ENCODE assay signal across 1 cellular context in the genomic region with DNA sequence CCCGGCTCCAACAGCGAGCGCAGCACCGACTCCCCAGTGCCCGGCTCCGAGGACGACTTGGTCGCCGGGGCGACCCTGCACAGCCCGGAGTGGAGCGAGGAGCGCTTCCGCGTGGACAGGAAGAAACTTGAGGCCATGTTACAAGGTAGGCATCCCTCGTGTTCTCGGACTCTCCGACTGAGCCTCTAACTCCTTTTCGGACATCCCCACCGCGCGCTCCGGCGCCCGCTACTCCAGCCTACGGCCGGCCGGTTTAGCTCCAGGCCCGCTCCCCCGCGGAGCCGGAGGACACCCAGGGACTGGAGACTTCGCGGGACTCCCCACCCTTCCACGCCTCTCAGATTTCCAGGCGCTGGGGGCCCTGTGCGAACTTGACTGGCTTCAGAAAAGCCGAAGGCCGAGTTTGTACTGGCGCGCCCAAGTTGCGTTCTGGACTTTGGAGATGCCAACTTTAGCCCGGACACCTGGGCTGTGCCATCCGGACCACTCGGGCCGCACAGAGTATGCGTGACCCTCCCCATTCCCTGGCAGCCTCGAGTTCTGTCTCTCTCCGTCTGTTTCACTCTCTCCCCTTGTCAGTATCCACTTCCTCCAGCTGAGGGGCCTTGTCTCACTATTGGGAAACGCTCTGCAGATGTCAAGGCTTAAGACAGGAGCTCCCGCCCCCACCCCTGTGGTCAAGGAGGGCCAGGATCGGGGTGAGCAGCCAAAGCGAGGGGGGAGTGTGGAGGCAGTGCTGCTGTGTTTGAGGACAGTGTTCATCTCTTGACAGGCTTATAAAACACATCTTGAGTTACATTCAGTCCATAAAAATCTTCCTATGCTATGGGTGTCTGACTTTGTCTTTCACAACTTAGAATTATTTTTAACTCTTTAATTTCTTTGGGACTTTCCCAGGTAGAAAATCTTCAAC.
A peak's percentile ranks its signal among the peaks of the same experiment; 100 is the strongest.
TF ChIP-seq lines count a peak whose summit lies in the region.

No MANE protein-coding gene starts in this region.

TF ChIP-seq in HEK293, 187 proteins besides CTCF, POLR2A, EP300 and RAD21 (continued from another document and continues in another):
- TF ChIP-seq ZFHX2 (tag by site-specific recombination; conservative IDR thresholded peaks at IDR 0.05) (peak; percentile 20), BCL11B (tag by site-specific recombination; IDR thresholded peaks at IDR 0.05; ENCODE audit: low read depth) (no peak), ZBTB8A (tag by site-specific recombination; IDR thresholded peaks at IDR 0.05) (peak; percentile 69), HOXC10 (CRISPR knock-in tag; IDR thresholded peaks at IDR 0.05) (no peak), KLF9 (tag by site-specific recombination; IDR thresholded peaks at IDR 0.05; ENCODE audit: low read depth) (no peak), SP2 (tag by site-specific recombination; IDR thresholded peaks at IDR 0.05) (peak; percentile 60), ZNF624 (tag by site-specific recombination; IDR thresholded peaks at IDR 0.05) (no peak), GLI2 (tag by site-specific recombination; IDR thresholded peaks at IDR 0.05; ENCODE audit: borderline replicate concordance, low read depth) (no peak), ZNF701 (tag by site-specific recombination; IDR thresholded peaks at IDR 0.05) (no peak), SALL2 (tag by site-specific recombination; IDR thresholded peaks at IDR 0.05; ENCODE audit: borderline replicate concordance) (no peak), ZIC2 (tag by site-specific recombination; IDR thresholded peaks at IDR 0.05) (peak; percentile 31), ZNF221 (tag by site-specific recombination; IDR thresholded peaks at IDR 0.05; ENCODE audit: borderline replicate concordance) (no peak), KLF1 (tag by site-specific recombination; IDR thresholded peaks at IDR 0.05) (no peak), MEIS1 (CRISPR knock-in tag; IDR thresholded peaks at IDR 0.05; ENCODE audit: borderline replicate concordance) (no peak; the same call in 1 of the 2 replicates), ZNF174 (tag by site-specific recombination; IDR thresholded peaks at IDR 0.05) (no peak), ZNF596 (tag by site-specific recombination; IDR thresholded peaks at IDR 0.05) (no peak), ZNF184 (tag by site-specific recombination; IDR thresholded peaks at IDR 0.05) (no peak), ZNF157 (tag by site-specific recombination; IDR thresholded peaks at IDR 0.05) (no peak), ZFP37 (tag by site-specific recombination; IDR thresholded peaks at IDR 0.05) (peak; percentile 49; the same call in 1 of the 2 replicates), ZNF169 (tag by site-specific recombination; IDR thresholded peaks at IDR 0.05) (no peak), ZNF561 (tag by site-specific recombination; IDR thresholded peaks at IDR 0.05; ENCODE audit: borderline replicate concordance) (no peak), ZNF501 (tag by site-specific recombination; IDR thresholded peaks at IDR 0.05) (peak; percentile 75), PRDM1 (tag by site-specific recombination; IDR thresholded peaks at IDR 0.05) (0 out of 2 replicates have a peak, but pooled peaks have one; percentile 5), ZNF324 (tag by site-specific recombination; IDR thresholded peaks at IDR 0.05) (0 out of 2 replicates have a peak, but pooled peaks have one; percentile 18), ZNF785 (tag by site-specific recombination; IDR thresholded peaks at IDR 0.05) (no peak), GFI1B (tag by site-specific recombination; IDR thresholded peaks at IDR 0.05) (no peak), ZNF585B (tag by site-specific recombination; IDR thresholded peaks at IDR 0.05) (no peak), ZSCAN30 (tag by site-specific recombination; IDR thresholded peaks at IDR 0.05) (no peak), ZNF214 (tag by site-specific recombination; IDR thresholded peaks at IDR 0.05; ENCODE audit: borderline replicate concordance) (no peak), ZNF146 (tag by site-specific recombination; IDR thresholded peaks at IDR 0.05) (no peak), SP7 (tag by site-specific recombination; IDR thresholded peaks at IDR 0.05) (0 out of 2 replicates have a peak, but pooled peaks have one; percentile 8), ZNF140 (tag by site-specific recombination; IDR thresholded peaks at IDR 0.05) (no peak), FEZF1 (tag by site-specific recombination; IDR thresholded peaks at IDR 0.05) (no peak), GLI4 (tag by site-specific recombination; IDR thresholded peaks at IDR 0.05) (no peak), ZNF391 (tag by site-specific recombination; IDR thresholded peaks at IDR 0.05; ENCODE audit: borderline replicate concordance, low read depth) (no peak), ZNF510 (tag by site-specific recombination; IDR thresholded peaks at IDR 0.05; ENCODE audit: insufficient replicate concordance) (no peak)
- TF ChIP-seq, protein P1, sequence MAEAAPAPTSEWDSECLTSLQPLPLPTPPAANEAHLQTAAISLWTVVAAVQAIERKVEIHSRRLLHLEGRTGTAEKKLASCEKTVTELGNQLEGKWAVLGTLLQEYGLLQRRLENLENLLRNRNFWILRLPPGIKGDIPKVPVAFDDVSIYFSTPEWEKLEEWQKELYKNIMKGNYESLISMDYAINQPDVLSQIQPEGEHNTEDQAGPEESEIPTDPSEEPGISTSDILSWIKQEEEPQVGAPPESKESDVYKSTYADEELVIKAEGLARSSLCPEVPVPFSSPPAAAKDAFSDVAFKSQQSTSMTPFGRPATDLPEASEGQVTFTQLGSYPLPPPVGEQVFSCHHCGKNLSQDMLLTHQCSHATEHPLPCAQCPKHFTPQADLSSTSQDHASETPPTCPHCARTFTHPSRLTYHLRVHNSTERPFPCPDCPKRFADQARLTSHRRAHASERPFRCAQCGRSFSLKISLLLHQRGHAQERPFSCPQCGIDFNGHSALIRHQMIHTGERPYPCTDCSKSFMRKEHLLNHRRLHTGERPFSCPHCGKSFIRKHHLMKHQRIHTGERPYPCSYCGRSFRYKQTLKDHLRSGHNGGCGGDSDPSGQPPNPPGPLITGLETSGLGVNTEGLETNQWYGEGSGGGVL (tag by site-specific recombination; IDR thresholded peaks at IDR 0.05) = peak; percentile 76
- TF ChIP-seq, protein P2, sequence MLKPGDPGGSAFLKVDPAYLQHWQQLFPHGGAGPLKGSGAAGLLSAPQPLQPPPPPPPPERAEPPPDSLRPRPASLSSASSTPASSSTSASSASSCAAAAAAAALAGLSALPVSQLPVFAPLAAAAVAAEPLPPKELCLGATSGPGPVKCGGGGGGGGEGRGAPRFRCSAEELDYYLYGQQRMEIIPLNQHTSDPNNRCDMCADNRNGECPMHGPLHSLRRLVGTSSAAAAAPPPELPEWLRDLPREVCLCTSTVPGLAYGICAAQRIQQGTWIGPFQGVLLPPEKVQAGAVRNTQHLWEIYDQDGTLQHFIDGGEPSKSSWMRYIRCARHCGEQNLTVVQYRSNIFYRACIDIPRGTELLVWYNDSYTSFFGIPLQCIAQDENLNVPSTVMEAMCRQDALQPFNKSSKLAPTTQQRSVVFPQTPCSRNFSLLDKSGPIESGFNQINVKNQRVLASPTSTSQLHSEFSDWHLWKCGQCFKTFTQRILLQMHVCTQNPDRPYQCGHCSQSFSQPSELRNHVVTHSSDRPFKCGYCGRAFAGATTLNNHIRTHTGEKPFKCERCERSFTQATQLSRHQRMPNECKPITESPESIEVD (tag by site-specific recombination; IDR thresholded peaks at IDR 0.05) = no peak
- TF ChIP-seq, protein P3, sequence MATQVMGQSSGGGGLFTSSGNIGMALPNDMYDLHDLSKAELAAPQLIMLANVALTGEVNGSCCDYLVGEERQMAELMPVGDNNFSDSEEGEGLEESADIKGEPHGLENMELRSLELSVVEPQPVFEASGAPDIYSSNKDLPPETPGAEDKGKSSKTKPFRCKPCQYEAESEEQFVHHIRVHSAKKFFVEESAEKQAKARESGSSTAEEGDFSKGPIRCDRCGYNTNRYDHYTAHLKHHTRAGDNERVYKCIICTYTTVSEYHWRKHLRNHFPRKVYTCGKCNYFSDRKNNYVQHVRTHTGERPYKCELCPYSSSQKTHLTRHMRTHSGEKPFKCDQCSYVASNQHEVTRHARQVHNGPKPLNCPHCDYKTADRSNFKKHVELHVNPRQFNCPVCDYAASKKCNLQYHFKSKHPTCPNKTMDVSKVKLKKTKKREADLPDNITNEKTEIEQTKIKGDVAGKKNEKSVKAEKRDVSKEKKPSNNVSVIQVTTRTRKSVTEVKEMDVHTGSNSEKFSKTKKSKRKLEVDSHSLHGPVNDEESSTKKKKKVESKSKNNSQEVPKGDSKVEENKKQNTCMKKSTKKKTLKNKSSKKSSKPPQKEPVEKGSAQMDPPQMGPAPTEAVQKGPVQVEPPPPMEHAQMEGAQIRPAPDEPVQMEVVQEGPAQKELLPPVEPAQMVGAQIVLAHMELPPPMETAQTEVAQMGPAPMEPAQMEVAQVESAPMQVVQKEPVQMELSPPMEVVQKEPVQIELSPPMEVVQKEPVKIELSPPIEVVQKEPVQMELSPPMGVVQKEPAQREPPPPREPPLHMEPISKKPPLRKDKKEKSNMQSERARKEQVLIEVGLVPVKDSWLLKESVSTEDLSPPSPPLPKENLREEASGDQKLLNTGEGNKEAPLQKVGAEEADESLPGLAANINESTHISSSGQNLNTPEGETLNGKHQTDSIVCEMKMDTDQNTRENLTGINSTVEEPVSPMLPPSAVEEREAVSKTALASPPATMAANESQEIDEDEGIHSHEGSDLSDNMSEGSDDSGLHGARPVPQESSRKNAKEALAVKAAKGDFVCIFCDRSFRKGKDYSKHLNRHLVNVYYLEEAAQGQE (tag by site-specific recombination; IDR thresholded peaks at IDR 0.05) = 0 out of 2 replicates have a peak, but pooled peaks have one; percentile 20
- TF ChIP-seq, protein P4, sequence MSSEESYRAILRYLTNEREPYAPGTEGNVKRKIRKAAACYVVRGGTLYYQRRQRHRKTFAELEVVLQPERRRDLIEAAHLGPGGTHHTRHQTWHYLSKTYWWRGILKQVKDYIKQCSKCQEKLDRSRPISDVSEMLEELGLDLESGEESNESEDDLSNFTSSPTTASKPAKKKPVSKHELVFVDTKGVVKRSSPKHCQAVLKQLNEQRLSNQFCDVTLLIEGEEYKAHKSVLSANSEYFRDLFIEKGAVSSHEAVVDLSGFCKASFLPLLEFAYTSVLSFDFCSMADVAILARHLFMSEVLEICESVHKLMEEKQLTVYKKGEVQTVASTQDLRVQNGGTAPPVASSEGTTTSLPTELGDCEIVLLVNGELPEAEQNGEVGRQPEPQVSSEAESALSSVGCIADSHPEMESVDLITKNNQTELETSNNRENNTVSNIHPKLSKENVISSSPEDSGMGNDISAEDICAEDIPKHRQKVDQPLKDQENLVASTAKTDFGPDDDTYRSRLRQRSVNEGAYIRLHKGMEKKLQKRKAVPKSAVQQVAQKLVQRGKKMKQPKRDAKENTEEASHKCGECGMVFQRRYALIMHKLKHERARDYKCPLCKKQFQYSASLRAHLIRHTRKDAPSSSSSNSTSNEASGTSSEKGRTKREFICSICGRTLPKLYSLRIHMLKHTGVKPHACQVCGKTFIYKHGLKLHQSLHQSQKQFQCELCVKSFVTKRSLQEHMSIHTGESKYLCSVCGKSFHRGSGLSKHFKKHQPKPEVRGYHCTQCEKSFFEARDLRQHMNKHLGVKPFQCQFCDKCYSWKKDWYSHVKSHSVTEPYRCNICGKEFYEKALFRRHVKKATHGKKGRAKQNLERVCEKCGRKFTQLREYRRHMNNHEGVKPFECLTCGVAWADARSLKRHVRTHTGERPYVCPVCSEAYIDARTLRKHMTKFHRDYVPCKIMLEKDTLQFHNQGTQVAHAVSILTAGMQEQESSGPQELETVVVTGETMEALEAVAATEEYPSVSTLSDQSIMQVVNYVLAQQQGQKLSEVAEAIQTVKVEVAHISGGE (tag by site-specific recombination; conservative IDR thresholded peaks at IDR 0.05; ENCODE audit: low read depth) = peak; percentile 39
- TF ChIP-seq, protein P5, sequence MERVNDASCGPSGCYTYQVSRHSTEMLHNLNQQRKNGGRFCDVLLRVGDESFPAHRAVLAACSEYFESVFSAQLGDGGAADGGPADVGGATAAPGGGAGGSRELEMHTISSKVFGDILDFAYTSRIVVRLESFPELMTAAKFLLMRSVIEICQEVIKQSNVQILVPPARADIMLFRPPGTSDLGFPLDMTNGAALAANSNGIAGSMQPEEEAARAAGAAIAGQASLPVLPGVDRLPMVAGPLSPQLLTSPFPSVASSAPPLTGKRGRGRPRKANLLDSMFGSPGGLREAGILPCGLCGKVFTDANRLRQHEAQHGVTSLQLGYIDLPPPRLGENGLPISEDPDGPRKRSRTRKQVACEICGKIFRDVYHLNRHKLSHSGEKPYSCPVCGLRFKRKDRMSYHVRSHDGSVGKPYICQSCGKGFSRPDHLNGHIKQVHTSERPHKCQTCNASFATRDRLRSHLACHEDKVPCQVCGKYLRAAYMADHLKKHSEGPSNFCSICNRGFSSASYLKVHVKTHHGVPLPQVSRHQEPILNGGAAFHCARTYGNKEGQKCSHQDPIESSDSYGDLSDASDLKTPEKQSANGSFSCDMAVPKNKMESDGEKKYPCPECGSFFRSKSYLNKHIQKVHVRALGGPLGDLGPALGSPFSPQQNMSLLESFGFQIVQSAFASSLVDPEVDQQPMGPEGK (tag by site-specific recombination; IDR thresholded peaks at IDR 0.05) = peak; percentile 34; the same call in 1 of the 2 replicates
- TF ChIP-seq, protein P6, sequence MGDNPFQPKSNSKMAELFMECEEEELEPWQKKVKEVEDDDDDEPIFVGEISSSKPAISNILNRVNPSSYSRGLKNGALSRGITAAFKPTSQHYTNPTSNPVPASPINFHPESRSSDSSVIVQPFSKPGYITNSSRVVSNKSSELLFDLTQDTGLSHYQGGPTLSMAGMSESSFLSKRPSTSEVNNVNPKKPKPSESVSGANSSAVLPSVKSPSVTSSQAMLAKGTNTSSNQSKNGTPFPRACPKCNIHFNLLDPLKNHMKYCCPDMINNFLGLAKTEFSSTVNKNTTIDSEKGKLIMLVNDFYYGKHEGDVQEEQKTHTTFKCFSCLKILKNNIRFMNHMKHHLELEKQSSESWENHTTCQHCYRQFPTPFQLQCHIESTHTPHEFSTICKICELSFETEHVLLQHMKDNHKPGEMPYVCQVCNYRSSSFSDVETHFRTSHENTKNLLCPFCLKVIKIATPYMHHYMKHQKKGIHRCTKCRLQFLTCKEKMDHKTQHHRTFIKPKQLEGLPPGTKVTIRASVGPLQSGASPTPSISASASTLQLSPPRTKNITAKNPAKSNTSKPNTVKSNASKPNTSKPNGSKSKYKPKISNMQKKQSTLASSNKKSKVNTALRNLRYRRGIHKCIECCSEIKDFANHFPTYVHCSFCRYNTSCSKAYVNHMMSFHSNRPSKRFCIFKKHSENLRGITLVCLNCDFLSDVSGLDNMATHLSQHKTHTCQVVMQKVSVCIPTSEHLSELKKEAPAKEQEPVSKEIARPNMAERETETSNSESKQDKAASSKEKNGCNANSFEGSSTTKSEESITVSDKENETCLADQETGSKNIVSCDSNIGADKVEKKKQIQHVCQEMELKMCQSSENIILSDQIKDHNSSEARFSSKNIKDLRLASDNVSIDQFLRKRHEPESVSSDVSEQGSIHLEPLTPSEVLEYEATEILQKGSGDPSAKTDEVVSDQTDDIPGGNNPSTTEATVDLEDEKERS (tag by site-specific recombination; IDR thresholded peaks at IDR 0.05) = no peak
- TF ChIP-seq, protein P7, sequence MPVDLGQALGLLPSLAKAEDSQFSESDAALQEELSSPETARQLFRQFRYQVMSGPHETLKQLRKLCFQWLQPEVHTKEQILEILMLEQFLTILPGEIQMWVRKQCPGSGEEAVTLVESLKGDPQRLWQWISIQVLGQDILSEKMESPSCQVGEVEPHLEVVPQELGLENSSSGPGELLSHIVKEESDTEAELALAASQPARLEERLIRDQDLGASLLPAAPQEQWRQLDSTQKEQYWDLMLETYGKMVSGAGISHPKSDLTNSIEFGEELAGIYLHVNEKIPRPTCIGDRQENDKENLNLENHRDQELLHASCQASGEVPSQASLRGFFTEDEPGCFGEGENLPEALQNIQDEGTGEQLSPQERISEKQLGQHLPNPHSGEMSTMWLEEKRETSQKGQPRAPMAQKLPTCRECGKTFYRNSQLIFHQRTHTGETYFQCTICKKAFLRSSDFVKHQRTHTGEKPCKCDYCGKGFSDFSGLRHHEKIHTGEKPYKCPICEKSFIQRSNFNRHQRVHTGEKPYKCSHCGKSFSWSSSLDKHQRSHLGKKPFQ (tag by site-specific recombination; IDR thresholded peaks at IDR 0.05) = no peak
